Comparison of ENCODE assay signal across 21 cellular contexts in genomic region chr2:190256087-190256486, GRCh38.
"Had no signal": no experiment of that assay in that cellular context is flagged by ENCODE, and none has a peak within 500 bp of the region (broad histone marks: within the 10 kb centered on the region; RNA-seq: fewer than 3 reads in every experiment).

No MANE protein-coding gene starts in this region.

- H3K27me3 Mint-ChIP-seq: activated naive CD4-positive, alpha-beta T cell treated with anti-CD3 and anti-CD28 coated beads, Interleukin-2, amount 50 U/mL, for 24 hours had no signal

- H3K4me1 Mint-ChIP-seq: activated naive CD4-positive, alpha-beta T cell treated with anti-CD3 and anti-CD28 coated beads, Interleukin-2, amount 50 U/mL, for 24 hours had no signal

- H3K27ac Mint-ChIP-seq: activated naive CD4-positive, alpha-beta T cell treated with anti-CD3 and anti-CD28 coated beads, Interleukin-2, amount 50 U/mL, for 24 hours; activated T-helper 2 cell treated with anti-CD3 and anti-CD28 coated beads, Interferon-gamma antibody, Interleukin-2, Interleukin-4, amounts not matched to agents 10 μg/mL and 5 μg/mL and 100 μg/mL, durations not matched to agents 14 hours and 24 hours and 36 hours had no signal

- H3K4me3 Mint-ChIP-seq: activated naive CD4-positive, alpha-beta T cell treated with anti-CD3 and anti-CD28 coated beads, Interleukin-2, amount 50 U/mL, for 24 hours had no signal

- H3K9me3 Mint-ChIP-seq: activated naive CD4-positive, alpha-beta T cell treated with anti-CD3 and anti-CD28 coated beads, Interleukin-2, amount 50 U/mL, for 24 hours had no signal

- ATAC-seq: body of pancreas, gastroesophageal sphincter, heart right ventricle had no signal

- DNase-seq: activated CD4-positive, alpha-beta T cell treated with anti-CD3 and anti-CD28 coated beads for 4 hours; activated CD4-positive, alpha-beta T cell treated with anti-CD3 and anti-CD28 coated beads, Interleukin-2, amount 50 U/mL, for 1 hour; activated CD4-positive, CD25-positive, alpha-beta regulatory T cell; activated CD4-positive, CD25-positive, alpha-beta regulatory T cell treated with anti-CD3 and anti-CD28 coated beads, Interleukin-2, amount 50 U/mL, for 72 hours; activated CD8-positive, alpha-beta memory T cell treated with anti-CD3 and anti-CD28 coated beads, Interleukin-2, amount 50 U/mL, for 48 hours; activated effector memory CD4-positive, alpha-beta T cell treated with anti-CD3 and anti-CD28 coated beads, Interleukin-2, amount 50 U/mL, for 16 hours; activated T-cell treated with anti-CD3 and anti-CD28 coated beads for 4 hours; adrenal gland; amygdala; aorta; body of pancreas; caudate nucleus; colonic mucosa; effector CD8-positive, alpha-beta T cell; esophagus squamous epithelium; foreskin melanocyte; heart right ventricle; T-helper 2 cell had no signal
